Comparison of ENCODE assay signal across 1 cellular context in the genomic region with DNA sequence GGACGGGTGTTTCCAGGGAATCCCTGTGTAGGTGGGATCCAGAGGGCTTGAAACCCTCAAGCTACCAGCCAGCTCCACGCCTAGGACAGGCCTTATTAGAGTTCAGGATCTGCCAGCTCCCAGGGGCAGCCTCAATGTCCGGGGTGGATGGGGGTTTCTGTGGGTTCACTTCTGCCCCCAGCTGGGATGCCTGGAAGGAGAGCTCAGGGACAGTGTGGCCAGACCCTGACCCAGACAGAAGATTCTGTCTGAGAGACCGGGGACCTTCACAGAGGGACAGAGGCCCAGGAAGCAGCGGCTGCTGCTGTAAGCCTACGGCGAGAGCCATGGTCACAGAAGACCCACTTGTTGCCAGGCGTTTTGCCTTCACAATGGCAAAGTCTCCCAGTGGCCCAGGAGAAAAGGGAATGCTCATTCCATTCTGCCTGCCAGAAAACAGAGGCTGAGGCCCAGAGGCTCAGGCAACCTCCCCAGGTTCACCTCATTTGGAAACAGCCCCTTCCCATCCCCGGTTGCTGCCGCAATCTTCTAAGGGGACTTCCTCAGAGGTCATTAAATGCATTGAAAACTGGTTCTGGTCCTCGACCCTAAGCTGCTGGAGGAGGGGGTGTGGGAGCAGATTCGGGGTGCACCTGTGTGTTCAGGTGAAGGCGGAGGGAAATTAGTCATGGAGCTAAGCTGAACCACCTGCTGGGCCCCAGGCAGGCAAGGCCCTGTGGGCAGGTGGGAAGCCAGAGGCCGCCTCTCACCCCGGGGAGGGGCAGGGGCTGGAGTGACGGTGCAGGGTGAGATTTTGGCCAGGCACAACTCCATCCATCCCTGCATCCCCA.
TF ChIP-seq lines count a peak whose summit lies in the region.

No MANE protein-coding gene starts in this region.

TF ChIP-seq in HepG2, 621 proteins besides CTCF, POLR2A, EP300 and RAD21 (continued from another document and continues in another):
- TF ChIP-seq, protein P1, sequence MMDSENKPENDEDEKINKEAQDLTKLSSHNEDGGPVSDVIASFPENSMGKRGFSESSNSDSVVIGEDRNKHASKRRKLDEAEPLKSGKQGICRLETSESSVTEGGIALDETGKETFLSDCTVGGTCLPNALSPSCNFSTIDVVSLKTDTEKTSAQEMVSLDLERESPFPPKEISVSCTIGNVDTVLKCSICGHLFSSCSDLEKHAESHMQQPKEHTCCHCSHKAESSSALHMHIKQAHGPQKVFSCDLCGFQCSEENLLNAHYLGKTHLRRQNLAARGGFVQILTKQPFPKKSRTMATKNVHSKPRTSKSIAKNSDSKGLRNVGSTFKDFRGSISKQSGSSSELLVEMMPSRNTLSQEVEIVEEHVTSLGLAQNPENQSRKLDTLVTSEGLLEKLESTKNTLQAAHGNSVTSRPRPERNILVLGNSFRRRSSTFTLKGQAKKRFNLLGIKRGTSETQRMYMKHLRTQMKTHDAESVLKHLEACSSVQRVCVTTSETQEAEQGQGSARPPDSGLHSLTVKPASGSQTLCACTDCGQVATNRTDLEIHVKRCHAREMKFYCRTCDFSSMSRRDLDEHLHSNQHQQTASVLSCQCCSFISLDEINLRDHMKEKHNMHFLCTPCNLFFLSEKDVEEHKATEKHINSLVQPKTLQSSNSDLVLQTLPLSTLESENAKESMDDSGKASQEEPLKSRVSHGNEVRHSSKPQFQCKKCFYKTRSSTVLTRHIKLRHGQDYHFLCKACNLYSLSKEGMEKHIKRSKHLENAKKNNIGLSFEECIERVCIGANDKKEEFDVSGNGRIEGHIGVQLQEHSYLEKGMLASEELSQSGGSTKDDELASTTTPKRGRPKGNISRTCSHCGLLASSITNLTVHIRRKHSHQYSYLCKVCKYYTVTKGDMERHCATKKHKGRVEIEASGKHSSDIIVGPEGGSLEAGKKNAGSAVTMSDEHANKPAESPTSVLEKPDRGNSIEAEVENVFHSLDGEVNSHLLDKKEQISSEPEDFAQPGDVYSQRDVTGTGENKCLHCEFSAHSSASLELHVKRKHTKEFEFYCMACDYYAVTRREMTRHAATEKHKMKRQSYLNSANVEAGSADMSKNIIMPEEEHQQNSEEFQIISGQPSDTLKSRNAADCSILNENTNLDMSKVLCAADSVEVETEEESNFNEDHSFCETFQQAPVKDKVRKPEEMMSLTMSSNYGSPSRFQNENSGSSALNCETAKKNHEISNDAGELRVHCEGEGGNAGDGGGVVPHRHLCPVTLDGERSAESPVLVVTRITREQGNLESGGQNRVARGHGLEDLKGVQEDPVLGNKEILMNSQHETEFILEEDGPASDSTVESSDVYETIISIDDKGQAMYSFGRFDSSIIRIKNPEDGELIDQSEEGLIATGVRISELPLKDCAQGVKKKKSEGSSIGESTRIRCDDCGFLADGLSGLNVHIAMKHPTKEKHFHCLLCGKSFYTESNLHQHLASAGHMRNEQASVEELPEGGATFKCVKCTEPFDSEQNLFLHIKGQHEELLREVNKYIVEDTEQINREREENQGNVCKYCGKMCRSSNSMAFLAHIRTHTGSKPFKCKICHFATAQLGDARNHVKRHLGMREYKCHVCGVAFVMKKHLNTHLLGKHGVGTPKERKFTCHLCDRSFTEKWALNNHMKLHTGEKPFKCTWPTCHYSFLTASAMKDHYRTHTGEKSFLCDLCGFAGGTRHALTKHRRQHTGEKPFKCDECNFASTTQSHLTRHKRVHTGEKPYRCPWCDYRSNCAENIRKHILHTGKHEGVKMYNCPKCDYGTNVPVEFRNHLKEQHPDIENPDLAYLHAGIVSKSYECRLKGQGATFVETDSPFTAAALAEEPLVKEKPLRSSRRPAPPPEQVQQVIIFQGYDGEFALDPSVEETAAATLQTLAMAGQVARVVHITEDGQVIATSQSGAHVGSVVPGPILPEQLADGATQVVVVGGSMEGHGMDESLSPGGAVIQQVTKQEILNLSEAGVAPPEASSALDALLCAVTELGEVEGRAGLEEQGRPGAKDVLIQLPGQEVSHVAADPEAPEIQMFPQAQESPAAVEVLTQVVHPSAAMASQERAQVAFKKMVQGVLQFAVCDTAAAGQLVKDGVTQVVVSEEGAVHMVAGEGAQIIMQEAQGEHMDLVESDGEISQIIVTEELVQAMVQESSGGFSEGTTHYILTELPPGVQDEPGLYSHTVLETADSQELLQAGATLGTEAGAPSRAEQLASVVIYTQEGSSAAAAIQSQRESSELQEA (CRISPR knock-in tag; IDR thresholded peaks at IDR 0.05; ENCODE audit: not compliant biosample characterization) = no peak
- TF ChIP-seq BRD4 (CRISPR knock-in tag; IDR thresholded peaks at IDR 0.05) (peak; percentile 41; the same call in 1 of the 2 replicates), MZF1 (CRISPR knock-in tag; IDR thresholded peaks at IDR 0.05; ENCODE audit: borderline replicate concordance) (no peak), HNF4A (CRISPR knock-in tag; IDR thresholded peaks at IDR 0.05) (no peak), SSRP1 (CRISPR knock-in tag; IDR thresholded peaks at IDR 0.05) (no peak; the same call in 1 of the 2 replicates), MED1 (CRISPR knock-in tag; IDR thresholded peaks at IDR 0.05) (peak; percentile 31), RFXANK (CRISPR knock-in tag; IDR thresholded peaks at IDR 0.05) (no peak), EZH2 (conservative IDR thresholded peaks at IDR 0.05; ENCODE audit: low read depth, low read length) (no peak), ZNF746 (CRISPR knock-in tag; IDR thresholded peaks at IDR 0.05) (no peak), ZNF605 (CRISPR knock-in tag; IDR thresholded peaks at IDR 0.05) (no peak; the same call in 1 of the 2 replicates), SALL2 (CRISPR knock-in tag; IDR thresholded peaks at IDR 0.05) (no peak), HOXA3 (CRISPR knock-in tag; IDR thresholded peaks at IDR 0.05) (no peak)
- TF ChIP-seq, protein P2, sequence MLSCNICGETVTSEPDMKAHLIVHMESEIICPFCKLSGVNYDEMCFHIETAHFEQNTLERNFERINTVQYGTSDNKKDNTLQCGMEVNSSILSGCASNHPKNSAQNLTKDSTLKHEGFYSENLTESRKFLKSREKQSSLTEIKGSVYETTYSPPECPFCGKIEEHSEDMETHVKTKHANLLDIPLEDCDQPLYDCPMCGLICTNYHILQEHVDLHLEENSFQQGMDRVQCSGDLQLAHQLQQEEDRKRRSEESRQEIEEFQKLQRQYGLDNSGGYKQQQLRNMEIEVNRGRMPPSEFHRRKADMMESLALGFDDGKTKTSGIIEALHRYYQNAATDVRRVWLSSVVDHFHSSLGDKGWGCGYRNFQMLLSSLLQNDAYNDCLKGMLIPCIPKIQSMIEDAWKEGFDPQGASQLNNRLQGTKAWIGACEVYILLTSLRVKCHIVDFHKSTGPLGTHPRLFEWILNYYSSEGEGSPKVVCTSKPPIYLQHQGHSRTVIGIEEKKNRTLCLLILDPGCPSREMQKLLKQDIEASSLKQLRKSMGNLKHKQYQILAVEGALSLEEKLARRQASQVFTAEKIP (CRISPR knock-in tag; IDR thresholded peaks at IDR 0.05; ENCODE audit: borderline replicate concordance) = no peak
- TF ChIP-seq, protein P3, sequence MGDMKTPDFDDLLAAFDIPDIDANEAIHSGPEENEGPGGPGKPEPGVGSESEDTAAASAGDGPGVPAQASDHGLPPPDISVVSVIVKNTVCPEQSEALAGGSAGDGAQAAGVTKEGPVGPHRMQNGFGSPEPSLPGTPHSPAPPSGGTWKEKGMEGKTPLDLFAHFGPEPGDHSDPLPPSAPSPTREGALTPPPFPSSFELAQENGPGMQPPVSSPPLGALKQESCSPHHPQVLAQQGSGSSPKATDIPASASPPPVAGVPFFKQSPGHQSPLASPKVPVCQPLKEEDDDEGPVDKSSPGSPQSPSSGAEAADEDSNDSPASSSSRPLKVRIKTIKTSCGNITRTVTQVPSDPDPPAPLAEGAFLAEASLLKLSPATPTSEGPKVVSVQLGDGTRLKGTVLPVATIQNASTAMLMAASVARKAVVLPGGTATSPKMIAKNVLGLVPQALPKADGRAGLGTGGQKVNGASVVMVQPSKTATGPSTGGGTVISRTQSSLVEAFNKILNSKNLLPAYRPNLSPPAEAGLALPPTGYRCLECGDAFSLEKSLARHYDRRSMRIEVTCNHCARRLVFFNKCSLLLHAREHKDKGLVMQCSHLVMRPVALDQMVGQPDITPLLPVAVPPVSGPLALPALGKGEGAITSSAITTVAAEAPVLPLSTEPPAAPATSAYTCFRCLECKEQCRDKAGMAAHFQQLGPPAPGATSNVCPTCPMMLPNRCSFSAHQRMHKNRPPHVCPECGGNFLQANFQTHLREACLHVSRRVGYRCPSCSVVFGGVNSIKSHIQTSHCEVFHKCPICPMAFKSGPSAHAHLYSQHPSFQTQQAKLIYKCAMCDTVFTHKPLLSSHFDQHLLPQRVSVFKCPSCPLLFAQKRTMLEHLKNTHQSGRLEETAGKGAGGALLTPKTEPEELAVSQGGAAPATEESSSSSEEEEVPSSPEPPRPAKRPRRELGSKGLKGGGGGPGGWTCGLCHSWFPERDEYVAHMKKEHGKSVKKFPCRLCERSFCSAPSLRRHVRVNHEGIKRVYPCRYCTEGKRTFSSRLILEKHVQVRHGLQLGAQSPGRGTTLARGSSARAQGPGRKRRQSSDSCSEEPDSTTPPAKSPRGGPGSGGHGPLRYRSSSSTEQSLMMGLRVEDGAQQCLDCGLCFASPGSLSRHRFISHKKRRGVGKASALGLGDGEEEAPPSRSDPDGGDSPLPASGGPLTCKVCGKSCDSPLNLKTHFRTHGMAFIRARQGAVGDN (CRISPR knock-in tag; IDR thresholded peaks at IDR 0.05) = no peak; the same call in 1 of the 2 replicates
- TF ChIP-seq, protein P4, sequence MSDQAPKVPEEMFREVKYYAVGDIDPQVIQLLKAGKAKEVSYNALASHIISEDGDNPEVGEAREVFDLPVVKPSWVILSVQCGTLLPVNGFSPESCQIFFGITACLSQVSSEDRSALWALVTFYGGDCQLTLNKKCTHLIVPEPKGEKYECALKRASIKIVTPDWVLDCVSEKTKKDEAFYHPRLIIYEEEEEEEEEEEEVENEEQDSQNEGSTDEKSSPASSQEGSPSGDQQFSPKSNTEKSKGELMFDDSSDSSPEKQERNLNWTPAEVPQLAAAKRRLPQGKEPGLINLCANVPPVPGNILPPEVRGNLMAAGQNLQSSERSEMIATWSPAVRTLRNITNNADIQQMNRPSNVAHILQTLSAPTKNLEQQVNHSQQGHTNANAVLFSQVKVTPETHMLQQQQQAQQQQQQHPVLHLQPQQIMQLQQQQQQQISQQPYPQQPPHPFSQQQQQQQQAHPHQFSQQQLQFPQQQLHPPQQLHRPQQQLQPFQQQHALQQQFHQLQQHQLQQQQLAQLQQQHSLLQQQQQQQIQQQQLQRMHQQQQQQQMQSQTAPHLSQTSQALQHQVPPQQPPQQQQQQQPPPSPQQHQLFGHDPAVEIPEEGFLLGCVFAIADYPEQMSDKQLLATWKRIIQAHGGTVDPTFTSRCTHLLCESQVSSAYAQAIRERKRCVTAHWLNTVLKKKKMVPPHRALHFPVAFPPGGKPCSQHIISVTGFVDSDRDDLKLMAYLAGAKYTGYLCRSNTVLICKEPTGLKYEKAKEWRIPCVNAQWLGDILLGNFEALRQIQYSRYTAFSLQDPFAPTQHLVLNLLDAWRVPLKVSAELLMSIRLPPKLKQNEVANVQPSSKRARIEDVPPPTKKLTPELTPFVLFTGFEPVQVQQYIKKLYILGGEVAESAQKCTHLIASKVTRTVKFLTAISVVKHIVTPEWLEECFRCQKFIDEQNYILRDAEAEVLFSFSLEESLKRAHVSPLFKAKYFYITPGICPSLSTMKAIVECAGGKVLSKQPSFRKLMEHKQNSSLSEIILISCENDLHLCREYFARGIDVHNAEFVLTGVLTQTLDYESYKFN (CRISPR knock-in tag; conservative IDR thresholded peaks at IDR 0.05) = no peak
- TF ChIP-seq, protein P5, sequence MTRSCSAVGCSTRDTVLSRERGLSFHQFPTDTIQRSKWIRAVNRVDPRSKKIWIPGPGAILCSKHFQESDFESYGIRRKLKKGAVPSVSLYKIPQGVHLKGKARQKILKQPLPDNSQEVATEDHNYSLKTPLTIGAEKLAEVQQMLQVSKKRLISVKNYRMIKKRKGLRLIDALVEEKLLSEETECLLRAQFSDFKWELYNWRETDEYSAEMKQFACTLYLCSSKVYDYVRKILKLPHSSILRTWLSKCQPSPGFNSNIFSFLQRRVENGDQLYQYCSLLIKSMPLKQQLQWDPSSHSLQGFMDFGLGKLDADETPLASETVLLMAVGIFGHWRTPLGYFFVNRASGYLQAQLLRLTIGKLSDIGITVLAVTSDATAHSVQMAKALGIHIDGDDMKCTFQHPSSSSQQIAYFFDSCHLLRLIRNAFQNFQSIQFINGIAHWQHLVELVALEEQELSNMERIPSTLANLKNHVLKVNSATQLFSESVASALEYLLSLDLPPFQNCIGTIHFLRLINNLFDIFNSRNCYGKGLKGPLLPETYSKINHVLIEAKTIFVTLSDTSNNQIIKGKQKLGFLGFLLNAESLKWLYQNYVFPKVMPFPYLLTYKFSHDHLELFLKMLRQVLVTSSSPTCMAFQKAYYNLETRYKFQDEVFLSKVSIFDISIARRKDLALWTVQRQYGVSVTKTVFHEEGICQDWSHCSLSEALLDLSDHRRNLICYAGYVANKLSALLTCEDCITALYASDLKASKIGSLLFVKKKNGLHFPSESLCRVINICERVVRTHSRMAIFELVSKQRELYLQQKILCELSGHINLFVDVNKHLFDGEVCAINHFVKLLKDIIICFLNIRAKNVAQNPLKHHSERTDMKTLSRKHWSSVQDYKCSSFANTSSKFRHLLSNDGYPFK (CRISPR knock-in tag; IDR thresholded peaks at IDR 0.05; ENCODE audit: borderline replicate concordance) = no peak
- TF ChIP-seq, protein P6, sequence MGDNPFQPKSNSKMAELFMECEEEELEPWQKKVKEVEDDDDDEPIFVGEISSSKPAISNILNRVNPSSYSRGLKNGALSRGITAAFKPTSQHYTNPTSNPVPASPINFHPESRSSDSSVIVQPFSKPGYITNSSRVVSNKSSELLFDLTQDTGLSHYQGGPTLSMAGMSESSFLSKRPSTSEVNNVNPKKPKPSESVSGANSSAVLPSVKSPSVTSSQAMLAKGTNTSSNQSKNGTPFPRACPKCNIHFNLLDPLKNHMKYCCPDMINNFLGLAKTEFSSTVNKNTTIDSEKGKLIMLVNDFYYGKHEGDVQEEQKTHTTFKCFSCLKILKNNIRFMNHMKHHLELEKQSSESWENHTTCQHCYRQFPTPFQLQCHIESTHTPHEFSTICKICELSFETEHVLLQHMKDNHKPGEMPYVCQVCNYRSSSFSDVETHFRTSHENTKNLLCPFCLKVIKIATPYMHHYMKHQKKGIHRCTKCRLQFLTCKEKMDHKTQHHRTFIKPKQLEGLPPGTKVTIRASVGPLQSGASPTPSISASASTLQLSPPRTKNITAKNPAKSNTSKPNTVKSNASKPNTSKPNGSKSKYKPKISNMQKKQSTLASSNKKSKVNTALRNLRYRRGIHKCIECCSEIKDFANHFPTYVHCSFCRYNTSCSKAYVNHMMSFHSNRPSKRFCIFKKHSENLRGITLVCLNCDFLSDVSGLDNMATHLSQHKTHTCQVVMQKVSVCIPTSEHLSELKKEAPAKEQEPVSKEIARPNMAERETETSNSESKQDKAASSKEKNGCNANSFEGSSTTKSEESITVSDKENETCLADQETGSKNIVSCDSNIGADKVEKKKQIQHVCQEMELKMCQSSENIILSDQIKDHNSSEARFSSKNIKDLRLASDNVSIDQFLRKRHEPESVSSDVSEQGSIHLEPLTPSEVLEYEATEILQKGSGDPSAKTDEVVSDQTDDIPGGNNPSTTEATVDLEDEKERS (CRISPR knock-in tag; IDR thresholded peaks at IDR 0.05) = no peak
